Comparison of ENCODE assay signal across 1 cellular context in the genomic region with DNA sequence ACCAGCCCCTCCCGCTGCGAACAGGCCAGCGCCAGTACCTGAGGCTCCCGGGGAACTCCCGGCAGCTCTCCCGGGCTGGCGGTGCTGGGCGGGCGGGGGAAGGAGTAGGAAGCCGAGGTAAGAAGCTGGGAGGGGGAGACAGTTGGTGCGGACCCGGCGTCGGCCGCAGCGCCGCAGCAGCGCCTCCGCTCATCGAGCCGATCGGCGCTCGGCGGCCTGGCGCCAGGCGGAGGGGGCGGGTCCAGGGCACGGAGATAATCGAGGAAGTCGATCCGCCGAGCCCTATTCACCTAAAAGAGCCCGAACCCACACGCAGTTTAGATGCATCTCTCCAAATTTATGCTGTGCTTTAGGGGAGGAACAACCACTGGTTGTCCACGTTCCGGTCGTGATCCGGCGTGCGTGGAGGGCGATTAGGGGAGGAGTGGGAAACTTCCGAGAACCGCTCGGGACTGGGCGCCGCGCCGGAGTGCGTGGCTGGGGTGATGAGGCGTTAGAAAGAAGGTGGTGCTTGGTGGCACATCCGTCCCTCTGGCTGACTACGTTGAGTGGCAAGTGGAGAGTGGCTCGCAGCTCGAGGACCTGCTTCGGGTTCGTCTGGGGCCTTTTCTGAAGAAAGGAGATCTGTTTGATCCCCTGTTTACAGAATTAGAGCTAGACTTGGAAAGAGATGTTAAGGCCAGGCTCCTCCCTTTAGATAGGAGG.
TF ChIP-seq lines count a peak whose summit lies in the region.

A gene with protein sequence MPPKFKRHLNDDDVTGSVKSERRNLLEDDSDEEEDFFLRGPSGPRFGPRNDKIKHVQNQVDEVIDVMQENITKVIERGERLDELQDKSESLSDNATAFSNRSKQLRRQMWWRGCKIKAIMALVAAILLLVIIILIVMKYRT (minus strand): TSS at position 194 of the 705 bp plus-strand sequence. CDS start 3,651 bp downstream, outside the sequence.

TF ChIP-seq in HepG2, 621 proteins besides CTCF, POLR2A, EP300 and RAD21 (continued from another document and continues in another):
- TF ChIP-seq, protein P1, sequence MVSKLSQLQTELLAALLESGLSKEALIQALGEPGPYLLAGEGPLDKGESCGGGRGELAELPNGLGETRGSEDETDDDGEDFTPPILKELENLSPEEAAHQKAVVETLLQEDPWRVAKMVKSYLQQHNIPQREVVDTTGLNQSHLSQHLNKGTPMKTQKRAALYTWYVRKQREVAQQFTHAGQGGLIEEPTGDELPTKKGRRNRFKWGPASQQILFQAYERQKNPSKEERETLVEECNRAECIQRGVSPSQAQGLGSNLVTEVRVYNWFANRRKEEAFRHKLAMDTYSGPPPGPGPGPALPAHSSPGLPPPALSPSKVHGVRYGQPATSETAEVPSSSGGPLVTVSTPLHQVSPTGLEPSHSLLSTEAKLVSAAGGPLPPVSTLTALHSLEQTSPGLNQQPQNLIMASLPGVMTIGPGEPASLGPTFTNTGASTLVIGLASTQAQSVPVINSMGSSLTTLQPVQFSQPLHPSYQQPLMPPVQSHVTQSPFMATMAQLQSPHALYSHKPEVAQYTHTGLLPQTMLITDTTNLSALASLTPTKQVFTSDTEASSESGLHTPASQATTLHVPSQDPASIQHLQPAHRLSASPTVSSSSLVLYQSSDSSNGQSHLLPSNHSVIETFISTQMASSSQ (IDR thresholded peaks at IDR 0.05; ENCODE audit: low read depth): no peak
- TF ChIP-seq, protein P1 (CRISPR knock-in tag; IDR thresholded peaks at IDR 0.05; ENCODE audit: borderline replicate concordance): peak; percentile 71; the same call in 1 of the 2 replicates
- TF ChIP-seq, protein P2, sequence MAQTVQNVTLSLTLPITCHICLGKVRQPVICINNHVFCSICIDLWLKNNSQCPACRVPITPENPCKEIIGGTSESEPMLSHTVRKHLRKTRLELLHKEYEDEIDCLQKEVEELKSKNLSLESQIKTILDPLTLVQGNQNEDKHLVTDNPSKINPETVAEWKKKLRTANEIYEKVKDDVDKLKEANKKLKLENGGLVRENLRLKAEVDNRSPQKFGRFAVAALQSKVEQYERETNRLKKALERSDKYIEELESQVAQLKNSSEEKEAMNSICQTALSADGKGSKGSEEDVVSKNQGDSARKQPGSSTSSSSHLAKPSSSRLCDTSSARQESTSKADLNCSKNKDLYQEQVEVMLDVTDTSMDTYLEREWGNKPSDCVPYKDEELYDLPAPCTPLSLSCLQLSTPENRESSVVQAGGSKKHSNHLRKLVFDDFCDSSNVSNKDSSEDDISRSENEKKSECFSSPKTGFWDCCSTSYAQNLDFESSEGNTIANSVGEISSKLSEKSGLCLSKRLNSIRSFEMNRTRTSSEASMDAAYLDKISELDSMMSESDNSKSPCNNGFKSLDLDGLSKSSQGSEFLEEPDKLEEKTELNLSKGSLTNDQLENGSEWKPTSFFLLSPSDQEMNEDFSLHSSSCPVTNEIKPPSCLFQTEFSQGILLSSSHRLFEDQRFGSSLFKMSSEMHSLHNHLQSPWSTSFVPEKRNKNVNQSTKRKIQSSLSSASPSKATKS (CRISPR knock-in tag; IDR thresholded peaks at IDR 0.05): no peak
- no peak for TF ChIP-seq ATM (IDR thresholded peaks at IDR 0.05; ENCODE audit: borderline replicate concordance)
- TF ChIP-seq KLF16 (CRISPR knock-in tag; IDR thresholded peaks at IDR 0.05): peak; percentile 76 to 89; a peak in 3 of 4 replicates
- peak; percentile 68 for TF ChIP-seq PHF21A (CRISPR knock-in tag; IDR thresholded peaks at IDR 0.05)
- TF ChIP-seq, protein P3, sequence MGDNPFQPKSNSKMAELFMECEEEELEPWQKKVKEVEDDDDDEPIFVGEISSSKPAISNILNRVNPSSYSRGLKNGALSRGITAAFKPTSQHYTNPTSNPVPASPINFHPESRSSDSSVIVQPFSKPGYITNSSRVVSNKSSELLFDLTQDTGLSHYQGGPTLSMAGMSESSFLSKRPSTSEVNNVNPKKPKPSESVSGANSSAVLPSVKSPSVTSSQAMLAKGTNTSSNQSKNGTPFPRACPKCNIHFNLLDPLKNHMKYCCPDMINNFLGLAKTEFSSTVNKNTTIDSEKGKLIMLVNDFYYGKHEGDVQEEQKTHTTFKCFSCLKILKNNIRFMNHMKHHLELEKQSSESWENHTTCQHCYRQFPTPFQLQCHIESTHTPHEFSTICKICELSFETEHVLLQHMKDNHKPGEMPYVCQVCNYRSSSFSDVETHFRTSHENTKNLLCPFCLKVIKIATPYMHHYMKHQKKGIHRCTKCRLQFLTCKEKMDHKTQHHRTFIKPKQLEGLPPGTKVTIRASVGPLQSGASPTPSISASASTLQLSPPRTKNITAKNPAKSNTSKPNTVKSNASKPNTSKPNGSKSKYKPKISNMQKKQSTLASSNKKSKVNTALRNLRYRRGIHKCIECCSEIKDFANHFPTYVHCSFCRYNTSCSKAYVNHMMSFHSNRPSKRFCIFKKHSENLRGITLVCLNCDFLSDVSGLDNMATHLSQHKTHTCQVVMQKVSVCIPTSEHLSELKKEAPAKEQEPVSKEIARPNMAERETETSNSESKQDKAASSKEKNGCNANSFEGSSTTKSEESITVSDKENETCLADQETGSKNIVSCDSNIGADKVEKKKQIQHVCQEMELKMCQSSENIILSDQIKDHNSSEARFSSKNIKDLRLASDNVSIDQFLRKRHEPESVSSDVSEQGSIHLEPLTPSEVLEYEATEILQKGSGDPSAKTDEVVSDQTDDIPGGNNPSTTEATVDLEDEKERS (CRISPR knock-in tag; IDR thresholded peaks at IDR 0.05): no peak
- TF ChIP-seq, protein P4, sequence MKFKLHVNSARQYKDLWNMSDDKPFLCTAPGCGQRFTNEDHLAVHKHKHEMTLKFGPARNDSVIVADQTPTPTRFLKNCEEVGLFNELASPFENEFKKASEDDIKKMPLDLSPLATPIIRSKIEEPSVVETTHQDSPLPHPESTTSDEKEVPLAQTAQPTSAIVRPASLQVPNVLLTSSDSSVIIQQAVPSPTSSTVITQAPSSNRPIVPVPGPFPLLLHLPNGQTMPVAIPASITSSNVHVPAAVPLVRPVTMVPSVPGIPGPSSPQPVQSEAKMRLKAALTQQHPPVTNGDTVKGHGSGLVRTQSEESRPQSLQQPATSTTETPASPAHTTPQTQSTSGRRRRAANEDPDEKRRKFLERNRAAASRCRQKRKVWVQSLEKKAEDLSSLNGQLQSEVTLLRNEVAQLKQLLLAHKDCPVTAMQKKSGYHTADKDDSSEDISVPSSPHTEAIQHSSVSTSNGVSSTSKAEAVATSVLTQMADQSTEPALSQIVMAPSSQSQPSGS (CRISPR knock-in tag; IDR thresholded peaks at IDR 0.05): peak; percentile 64; the same call in 1 of the 2 replicates
- TF ChIP-seq SUZ12 (IDR thresholded peaks at IDR 0.05; ENCODE audit: low read depth, low read length): no peak
- TF ChIP-seq ZNF737 (CRISPR knock-in tag; IDR thresholded peaks at IDR 0.05; ENCODE audit: borderline replicate concordance): no peak
- TF ChIP-seq ZNF317 (CRISPR knock-in tag; IDR thresholded peaks at IDR 0.05): peak; percentile 31; the same call in 1 of the 2 replicates
- no peak for TF ChIP-seq ZNF713 (CRISPR knock-in tag; IDR thresholded peaks at IDR 0.05)
- TF ChIP-seq DPF2 (CRISPR knock-in tag; IDR thresholded peaks at IDR 0.05; ENCODE audit: borderline replicate concordance, low read depth): no peak
- TF ChIP-seq ZKSCAN8 (CRISPR knock-in tag; IDR thresholded peaks at IDR 0.05; ENCODE audit: borderline replicate concordance): no peak
- TF ChIP-seq, protein P5, sequence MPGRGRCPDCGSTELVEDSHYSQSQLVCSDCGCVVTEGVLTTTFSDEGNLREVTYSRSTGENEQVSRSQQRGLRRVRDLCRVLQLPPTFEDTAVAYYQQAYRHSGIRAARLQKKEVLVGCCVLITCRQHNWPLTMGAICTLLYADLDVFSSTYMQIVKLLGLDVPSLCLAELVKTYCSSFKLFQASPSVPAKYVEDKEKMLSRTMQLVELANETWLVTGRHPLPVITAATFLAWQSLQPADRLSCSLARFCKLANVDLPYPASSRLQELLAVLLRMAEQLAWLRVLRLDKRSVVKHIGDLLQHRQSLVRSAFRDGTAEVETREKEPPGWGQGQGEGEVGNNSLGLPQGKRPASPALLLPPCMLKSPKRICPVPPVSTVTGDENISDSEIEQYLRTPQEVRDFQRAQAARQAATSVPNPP (CRISPR knock-in tag; IDR thresholded peaks at IDR 0.05): no peak
- TF ChIP-seq TCF12 (IDR thresholded peaks at IDR 0.05): no peak
- no peak for TF ChIP-seq TCF12 (CRISPR knock-in tag; IDR thresholded peaks at IDR 0.05)
- no peak for TF ChIP-seq MBD4 (IDR thresholded peaks at IDR 0.05; ENCODE audit: borderline replicate concordance, low read length)
- TF ChIP-seq SIN3B (IDR thresholded peaks at IDR 0.05; ENCODE audit: low read length): peak; percentile 54; the same call in 1 of the 2 replicates
- no peak for TF ChIP-seq KDM6A (CRISPR knock-in tag; IDR thresholded peaks at IDR 0.05; ENCODE audit: low read depth)
- no peak; the same call in 1 of the 2 replicates for TF ChIP-seq MYNN (CRISPR knock-in tag; IDR thresholded peaks at IDR 0.05; ENCODE audit: low read depth)
- TF ChIP-seq, protein P6, sequence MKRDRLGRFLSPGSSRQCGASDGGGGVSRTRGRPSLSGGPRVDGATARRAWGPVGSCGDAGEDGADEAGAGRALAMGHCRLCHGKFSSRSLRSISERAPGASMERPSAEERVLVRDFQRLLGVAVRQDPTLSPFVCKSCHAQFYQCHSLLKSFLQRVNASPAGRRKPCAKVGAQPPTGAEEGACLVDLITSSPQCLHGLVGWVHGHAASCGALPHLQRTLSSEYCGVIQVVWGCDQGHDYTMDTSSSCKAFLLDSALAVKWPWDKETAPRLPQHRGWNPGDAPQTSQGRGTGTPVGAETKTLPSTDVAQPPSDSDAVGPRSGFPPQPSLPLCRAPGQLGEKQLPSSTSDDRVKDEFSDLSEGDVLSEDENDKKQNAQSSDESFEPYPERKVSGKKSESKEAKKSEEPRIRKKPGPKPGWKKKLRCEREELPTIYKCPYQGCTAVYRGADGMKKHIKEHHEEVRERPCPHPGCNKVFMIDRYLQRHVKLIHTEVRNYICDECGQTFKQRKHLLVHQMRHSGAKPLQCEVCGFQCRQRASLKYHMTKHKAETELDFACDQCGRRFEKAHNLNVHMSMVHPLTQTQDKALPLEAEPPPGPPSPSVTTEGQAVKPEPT (CRISPR knock-in tag; IDR thresholded peaks at IDR 0.05; ENCODE audit: low read depth): no peak
- no peak for TF ChIP-seq ZNF225 (CRISPR knock-in tag; IDR thresholded peaks at IDR 0.05)
- 0 out of 2 replicates have a peak, but pooled peaks have one; percentile 49 for TF ChIP-seq ZNF510 (CRISPR knock-in tag; IDR thresholded peaks at IDR 0.05; ENCODE audit: low read depth)
- TF ChIP-seq, protein P7, sequence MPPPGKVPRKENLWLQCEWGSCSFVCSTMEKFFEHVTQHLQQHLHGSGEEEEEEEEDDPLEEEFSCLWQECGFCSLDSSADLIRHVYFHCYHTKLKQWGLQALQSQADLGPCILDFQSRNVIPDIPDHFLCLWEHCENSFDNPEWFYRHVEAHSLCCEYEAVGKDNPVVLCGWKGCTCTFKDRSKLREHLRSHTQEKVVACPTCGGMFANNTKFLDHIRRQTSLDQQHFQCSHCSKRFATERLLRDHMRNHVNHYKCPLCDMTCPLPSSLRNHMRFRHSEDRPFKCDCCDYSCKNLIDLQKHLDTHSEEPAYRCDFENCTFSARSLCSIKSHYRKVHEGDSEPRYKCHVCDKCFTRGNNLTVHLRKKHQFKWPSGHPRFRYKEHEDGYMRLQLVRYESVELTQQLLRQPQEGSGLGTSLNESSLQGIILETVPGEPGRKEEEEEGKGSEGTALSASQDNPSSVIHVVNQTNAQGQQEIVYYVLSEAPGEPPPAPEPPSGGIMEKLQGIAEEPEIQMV (CRISPR knock-in tag; IDR thresholded peaks at IDR 0.05; ENCODE audit: low read depth): no peak; the same call in 1 of the 2 replicates
- TF ChIP-seq ZNF607 (CRISPR knock-in tag; IDR thresholded peaks at IDR 0.05; ENCODE audit: borderline replicate concordance): peak; percentile 54; the same call in 1 of the 2 replicates
- 0 out of 2 replicates have a peak, but pooled peaks have one; percentile 12 for TF ChIP-seq CHD2 (IDR thresholded peaks at IDR 0.05; ENCODE audit: low read depth, low read length)
- TF ChIP-seq, protein P8, sequence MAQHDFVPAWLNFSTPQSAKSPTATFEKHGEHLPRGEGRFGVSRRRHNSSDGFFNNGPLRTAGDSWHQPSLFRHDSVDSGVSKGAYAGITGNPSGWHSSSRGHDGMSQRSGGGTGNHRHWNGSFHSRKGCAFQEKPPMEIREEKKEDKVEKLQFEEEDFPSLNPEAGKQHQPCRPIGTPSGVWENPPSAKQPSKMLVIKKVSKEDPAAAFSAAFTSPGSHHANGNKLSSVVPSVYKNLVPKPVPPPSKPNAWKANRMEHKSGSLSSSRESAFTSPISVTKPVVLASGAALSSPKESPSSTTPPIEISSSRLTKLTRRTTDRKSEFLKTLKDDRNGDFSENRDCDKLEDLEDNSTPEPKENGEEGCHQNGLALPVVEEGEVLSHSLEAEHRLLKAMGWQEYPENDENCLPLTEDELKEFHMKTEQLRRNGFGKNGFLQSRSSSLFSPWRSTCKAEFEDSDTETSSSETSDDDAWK (CRISPR knock-in tag; IDR thresholded peaks at IDR 0.05): no peak
- TF ChIP-seq, protein P9, sequence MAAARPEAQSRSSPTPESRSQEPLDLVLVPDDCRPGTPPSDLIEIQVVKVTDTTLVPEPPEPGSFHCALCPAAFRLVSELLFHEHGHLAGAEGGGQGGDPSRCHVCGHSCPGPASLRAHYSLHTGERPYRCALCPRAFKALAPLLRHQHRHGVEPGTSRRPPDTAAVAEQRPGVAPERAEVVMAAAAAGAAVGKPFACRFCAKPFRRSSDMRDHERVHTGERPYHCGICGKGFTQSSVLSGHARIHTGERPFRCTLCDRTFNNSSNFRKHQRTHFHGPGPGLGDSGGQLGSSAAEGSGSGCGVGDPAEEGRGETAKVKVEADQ (CRISPR knock-in tag; IDR thresholded peaks at IDR 0.05; ENCODE audit: borderline replicate concordance): no peak
- peak; percentile 40 for TF ChIP-seq SRSF1 (optimal IDR thresholded peaks at IDR 0.05; ENCODE audit: low read depth, low read length)
